In genomic region chr12:49803693-49804450, GRCh38 we compare ENCODE assay signal across 25 cellular contexts.
"Had no signal": no experiment of that assay in that cellular context is flagged by ENCODE, and none has a peak within 500 bp of the region (broad histone marks: within the 10 kb centered on the region; RNA-seq: fewer than 3 reads in every experiment).

No MANE protein-coding gene starts in this region.

- H3K27me3 Mint-ChIP-seq: activated CD4-positive, alpha-beta memory T cell treated with anti-CD3 and anti-CD28 coated beads, Interleukin-2, amount 10 ng/mL, durations not matched to agents 7 days and 5 days; activated CD4-positive, alpha-beta T cell treated with anti-CD3 and anti-CD28 coated beads for 36 hours; activated naive CD8-positive, alpha-beta T cell treated with anti-CD3 and anti-CD28 coated beads, Interleukin-2, amount 10 ng/mL, durations not matched to agents 7 days and 5 days; activated T-helper 17 cell treated with anti-CD3 and anti-CD28 coated beads, Interleukin-2, amount 50 U/mL, for 72 hours; IgD-negative memory B cell had no signal

- H3K36me3 ChIP-seq: WERI-Rb-1 had no signal

- H3K4me3 Mint-ChIP-seq: activated CD4-positive, alpha-beta memory T cell treated with anti-CD3 and anti-CD28 coated beads, Interleukin-2, amount 10 ng/mL, durations not matched to agents 7 days and 5 days; activated CD4-positive, alpha-beta T cell treated with anti-CD3 and anti-CD28 coated beads for 36 hours; activated naive CD8-positive, alpha-beta T cell treated with anti-CD3 and anti-CD28 coated beads, Interleukin-2, amount 10 ng/mL, durations not matched to agents 7 days and 5 days; activated T-helper 17 cell treated with anti-CD3 and anti-CD28 coated beads, Interleukin-2, amount 50 U/mL, for 72 hours; IgD-negative memory B cell had no signal

- H3K9me3 ChIP-seq: adrenal gland, SK-N-SH had no signal

- H3K27ac Mint-ChIP-seq: activated CD4-positive, alpha-beta memory T cell treated with anti-CD3 and anti-CD28 coated beads, Interleukin-2, amount 10 ng/mL, durations not matched to agents 7 days and 5 days; activated CD4-positive, alpha-beta T cell treated with anti-CD3 and anti-CD28 coated beads for 36 hours; activated naive CD8-positive, alpha-beta T cell treated with anti-CD3 and anti-CD28 coated beads, Interleukin-2, amount 10 ng/mL, durations not matched to agents 7 days and 5 days; activated T-helper 17 cell treated with anti-CD3 and anti-CD28 coated beads, Interleukin-2, amount 50 U/mL, for 72 hours; IgD-negative memory B cell had no signal

- DNase-seq: activated CD4-positive, alpha-beta memory T cell treated with anti-CD3 and anti-CD28 coated beads, Interleukin-2, amount 10 ng/mL, durations not matched to agents 7 days and 5 days; activated CD4-positive, alpha-beta T cell treated with anti-CD3 and anti-CD28 coated beads for 36 hours; activated CD4-positive, alpha-beta T cell treated with anti-CD3 and anti-CD28 coated beads, Interleukin-2, amount 50 U/mL, for 1 hour; activated gamma-delta T cell treated with Interleukin-2 at 50 U/mL for 16 hours; activated naive CD4-positive, alpha-beta T cell treated with anti-CD3 and anti-CD28 coated beads, Interleukin-2, amount 50 U/mL, for 16 hours; activated naive CD8-positive, alpha-beta T cell treated with anti-CD3 and anti-CD28 coated beads, Interleukin-2, amount 10 ng/mL, durations not matched to agents 7 days and 5 days; activated T-cell treated with anti-CD3 and anti-CD28 coated beads for 4 hours; activated T-cell treated with anti-CD3 and anti-CD28 coated beads, Interleukin-2, amount 50 U/mL, for 48 hours; adrenal gland; anterior cingulate cortex; KG1; NCI-H1092; NCI-H1417; NCI-H2029; NCI-H2107; NCI-H2171 treated with DMSO at 0.1 percent for 48 hours; NCI-H226; NCI-H526; NCI-H774; PC-3; T-helper 1 cell; WERI-Rb-1 had no signal

- H3K4me3 ChIP-seq: adrenal gland had no signal

- H3K4me2 ChIP-seq: SK-N-SH had no signal

- H3K27ac ChIP-seq: adrenal gland, WERI-Rb-1 had no signal

- H3K4me1 Mint-ChIP-seq: activated CD4-positive, alpha-beta memory T cell treated with anti-CD3 and anti-CD28 coated beads, Interleukin-2, amount 10 ng/mL, durations not matched to agents 7 days and 5 days; activated CD4-positive, alpha-beta T cell treated with anti-CD3 and anti-CD28 coated beads for 36 hours; activated naive CD8-positive, alpha-beta T cell treated with anti-CD3 and anti-CD28 coated beads, Interleukin-2, amount 10 ng/mL, durations not matched to agents 7 days and 5 days; activated T-helper 17 cell treated with anti-CD3 and anti-CD28 coated beads, Interleukin-2, amount 50 U/mL, for 72 hours; IgD-negative memory B cell had no signal

- H3K9ac ChIP-seq: SK-N-SH had no signal

- H3K9me3 Mint-ChIP-seq: activated CD4-positive, alpha-beta memory T cell treated with anti-CD3 and anti-CD28 coated beads, Interleukin-2, amount 10 ng/mL, durations not matched to agents 7 days and 5 days; activated naive CD8-positive, alpha-beta T cell treated with anti-CD3 and anti-CD28 coated beads, Interleukin-2, amount 10 ng/mL, durations not matched to agents 7 days and 5 days; activated T-helper 17 cell treated with anti-CD3 and anti-CD28 coated beads, Interleukin-2, amount 50 U/mL, for 72 hours; IgD-negative memory B cell had no signal

- ATAC-seq: activated CD4-positive, alpha-beta T cell treated with anti-CD3 and anti-CD28 coated beads for 36 hours; activated T-helper 17 cell treated with anti-CD3 and anti-CD28 coated beads, Interleukin-2, amount 50 U/mL, for 72 hours; PC-3 had no signal

- H3K27me3 ChIP-seq: adrenal gland had no signal
